Comparison of ENCODE assay signal across 9 cellular contexts in the genomic region with DNA sequence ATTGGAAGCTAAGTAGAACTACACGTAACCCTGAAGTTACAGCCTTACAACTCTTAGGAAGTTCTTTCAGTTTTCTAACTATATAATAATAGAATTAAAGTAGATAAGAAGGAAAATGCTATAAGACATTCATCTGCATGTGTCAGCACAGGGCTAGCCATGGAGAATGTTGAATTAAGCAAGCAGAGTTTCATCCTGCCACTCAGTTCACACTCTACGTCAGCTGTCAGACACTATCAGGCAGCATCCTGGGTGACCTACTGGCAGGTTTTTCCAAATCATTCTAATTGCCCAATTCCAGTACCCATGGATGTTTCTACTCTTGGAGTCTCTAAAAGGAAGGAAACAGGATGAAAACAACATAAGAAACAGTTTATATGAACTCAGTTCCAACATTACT. TPM values are rescaled to one million over a fixed set of nuclear protein-coding genes. Genes with fewer than 3 reads are reported as not detected.
"Had no signal": no experiment of that assay in that cellular context is flagged by ENCODE, and none has a peak within 500 bp of the region (broad histone marks: within the 10 kb centered on the region; RNA-seq: fewer than 3 reads in every experiment).

No MANE protein-coding gene starts in this region.

- H3K4me3 ChIP-seq: HAP-1, K562 had no signal

- DNase-seq: GOT3, H7, HFFc6, IMR-90 had no signal

- H3K27ac Mint-ChIP-seq: HFFc6 had no signal

- H3K9me3 Mint-ChIP-seq: HFFc6 had no signal

- H3K4me3 Mint-ChIP-seq: HFFc6 had no signal

- ATAC-seq: HCT116, K562 had no signal

- H3K9me3 ChIP-seq: HAP-1 had no signal

- H3K36me3 ChIP-seq: HAP-1 had no signal

- H3K27ac ChIP-seq: HL-60 had no signal

- H3K4me1 ChIP-seq: HAP-1 had no signal

RNA-seq across cellular contexts. Expression of gene LRRTM3, which starts 45.0 kb away (rescaled TPM):
- total RNA-seq: H4, HFFc6, K562 had no signal
- polyA plus RNA-seq: IMR-90, K562 had no signal
